8 cellular contexts compared by ENCODE assay signal in the genomic region with DNA sequence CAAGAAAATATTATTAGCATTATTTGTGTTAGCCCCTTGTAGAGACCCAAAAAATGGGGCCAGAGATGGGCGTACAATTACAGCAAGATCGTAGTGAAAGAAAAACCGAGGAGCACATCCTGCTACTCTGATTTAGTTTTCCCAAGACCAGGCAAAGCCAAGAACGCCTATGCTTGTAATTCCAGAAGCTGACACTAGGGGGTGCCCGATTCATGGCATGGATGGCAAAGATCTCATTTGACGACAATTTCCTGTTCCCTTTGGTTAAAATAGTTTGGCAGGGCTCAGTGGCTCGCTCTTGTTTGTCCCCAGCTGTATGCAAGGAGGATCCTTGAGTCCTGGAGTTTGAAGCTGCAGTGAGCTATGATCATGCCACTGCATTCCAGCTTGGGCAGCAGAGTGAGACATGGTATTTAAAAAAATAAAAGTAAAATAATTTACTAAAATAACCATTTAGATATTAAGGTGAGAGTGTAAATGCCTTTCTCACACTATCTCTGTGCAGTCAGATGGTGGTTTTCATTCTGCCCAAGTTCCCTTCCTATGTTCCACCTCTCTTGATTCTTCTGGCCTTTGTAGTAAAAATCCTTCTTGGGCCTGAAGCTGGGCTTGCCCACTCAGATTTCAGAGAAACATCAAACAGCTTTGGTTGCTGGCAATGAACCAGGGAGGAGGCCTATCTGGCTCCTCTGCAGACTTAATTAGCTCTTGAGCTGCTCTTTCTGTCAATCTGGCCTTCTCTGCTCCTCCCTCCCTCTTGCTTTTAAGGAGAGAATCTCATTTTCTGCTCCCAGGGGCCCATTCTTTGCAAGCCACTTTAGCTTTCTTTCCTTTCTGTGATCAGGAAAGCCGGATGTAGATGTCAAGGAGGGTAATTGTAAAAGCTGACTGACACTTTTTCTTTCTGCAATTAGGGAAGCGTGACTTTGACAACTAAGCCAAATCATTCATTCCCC. TPM values are rescaled to one million over a fixed set of nuclear protein-coding genes. Genes with fewer than 3 reads are reported as not detected.
DNase-seq lines count a peak whose midpoint lies in the region; ATAC-seq and TF ChIP-seq lines count a peak whose summit lies in the region.

No MANE protein-coding gene starts in this region.

- H3K9me3 ChIP-seq in heart left ventricle (peaks cover 0 to 19% (median 6%) of the 10 kb centered on the region in 12 donors), Panc1 (ENCODE audit: control insufficient read depth, insufficient read depth, low read depth, low read length) (no peaks in the 10 kb centered on the region), mammary epithelial cell (replicated peaks; ENCODE audit: insufficient read depth, low read length) (peaks cover 14% of the 10 kb centered on the region)

- no peak for TF ChIP-seq POLR2A in heart left ventricle (IDR thresholded peaks at IDR 0.05)

- BruUV-seq in Panc1 (replicated peaks; lab: Mats Ljungman, UMichigan) (no TSS peak), mammary epithelial cell (replicated peaks; lab: Mats Ljungman, UMichigan) (no TSS peak)

- H2AFZ ChIP-seq in mammary epithelial cell (ENCODE audit: low read depth, low read length) = no peak overlapping the region

- peaks cover 15% of the 10 kb centered on the region for H3K36me3 Mint-ChIP-seq in nephron progenitor cell (ENCODE audit: low read depth)

- H3K27me3 ChIP-seq in heart left ventricle (no peaks in the 10 kb centered on the region), Panc1 (ENCODE audit: control insufficient read depth, insufficient read depth, low read length) (no peaks in the 10 kb centered on the region), mammary epithelial cell (ENCODE audit: insufficient read depth, low read length) (peaks cover 2% of the 10 kb centered on the region)

- dilution Hi-C loops in mammary epithelial cell (cut with HindIII; ENCODE audit: low sequenced_read_pairs) = no loop called here

- H4K20me1 ChIP-seq in mammary epithelial cell (ENCODE audit: insufficient read depth, low read length) = no peaks in the 10 kb centered on the region

- H3K9me3 Mint-ChIP-seq in nephron progenitor cell = peaks cover 37% of the 10 kb centered on the region

- intact Hi-C loops in heart left ventricle (cut with DNase I) (no loop called here), left ventricle myocardium superior (cut with micrococcal nuclease) (no loop called here), Panc1 (cut with micrococcal nuclease; ENCODE audit: unreplicated experiment) (no loop called here), mammary epithelial cell (cut with micrococcal nuclease) (no loop called here)

- in situ Hi-C loops in Panc1 (cut with HindIII; ENCODE audit: low pct_unique_long_range_greater_than_20kb, low sequenced_read_pairs) (no loop called here), mammary epithelial cell (cut with MboI; ENCODE audit: low sequenced_read_pairs in 2 of 2) (no loop called here)

- H3K79me2 ChIP-seq in mammary epithelial cell (ENCODE audit: insufficient read depth, low read length) = no peaks in the 10 kb centered on the region

- H3K27ac ChIP-seq in heart left ventricle = no peak overlapping the region
- H3K27ac ChIP-seq in Panc1 (ENCODE audit: low read length) = no peak overlapping the region
- no peak overlapping the region for H3K27ac ChIP-seq in mammary epithelial cell (ENCODE audit: insufficient read depth, low read depth, low read length)

- ATAC-seq in heart left ventricle (no peak), left ventricle myocardium superior (no peak), Panc1 (no peak), HG03280 (IDR thresholded peaks at IDR 0.05; ENCODE audit: unreplicated experiment) (no peak), GM21528 (IDR thresholded peaks at IDR 0.05; ENCODE audit: low FRiP score, unreplicated experiment) (no peak)

- peaks cover 42% of the 10 kb centered on the region for H3K4me1 Mint-ChIP-seq in nephron progenitor cell

- H3K4me3 Mint-ChIP-seq in nephron progenitor cell = peak overlapping the region; percentile 35

- H3K4me3 ChIP-seq in heart left ventricle (no peak overlapping the region), Panc1 (ENCODE audit: low read depth in 2 of 2, low read length in 2 of 2) (no peak overlapping the region), mammary epithelial cell (replicated peaks in 1 of 3; ENCODE audit: insufficient read depth in 1 of 3, low read depth in 2 of 3, low read length in 3 of 3) (no peak overlapping the region)

- H3K27me3 Mint-ChIP-seq in nephron progenitor cell (ENCODE audit: low read depth, poor library complexity) = peaks cover 29% of the 10 kb centered on the region

- H3K36me3 ChIP-seq in heart left ventricle (no peaks in the 10 kb centered on the region), Panc1 (ENCODE audit: control insufficient read depth, insufficient read depth, low read length) (no peaks in the 10 kb centered on the region), mammary epithelial cell (ENCODE audit: insufficient read depth, low read length) (no peaks in the 10 kb centered on the region)

- CTCF ChIA-PET in Panc1 (lab: Charles Lee) (no interaction called here), mammary epithelial cell (lab: Charles Lee; ENCODE audit: low non-redundant PET) (no interaction called here)

- TF ChIP-seq CTCF in heart left ventricle (IDR thresholded peaks at IDR 0.05) (peak; percentile 14 to 62 (median 46)), Panc1 (IDR thresholded peaks at IDR 0.05) (peak; percentile 91), mammary epithelial cell (conservative IDR thresholded peaks at IDR 0.05 in 1 of 2, IDR thresholded peaks at IDR 0.05 in 1 of 2; ENCODE audit: extremely low read depth in 1 of 2, insufficient read depth in 1 of 2, low read depth in 1 of 2, low read length in 2 of 2) (peak; percentile 58 to 61), nephron progenitor cell (IDR thresholded peaks at IDR 0.05) (peak; percentile 86)

- H3K27ac Mint-ChIP-seq in nephron progenitor cell = peak overlapping the region; percentile 95

- H3K4me1 ChIP-seq in heart left ventricle (no peaks in the 10 kb centered on the region), Panc1 (ENCODE audit: control insufficient read depth, insufficient read depth, low read length) (no peaks in the 10 kb centered on the region), mammary epithelial cell (ENCODE audit: insufficient read depth, low read length) (no peaks in the 10 kb centered on the region)

- DNase-seq in heart left ventricle (no peak), left ventricle myocardium superior (no peak), Panc1 (ENCODE audit: low read depth, low spot score) (peak; percentile 35), mammary epithelial cell (no peak), nephron progenitor cell (peak; percentile 65)
- DNase-seq in effector CD4-positive, alpha-beta T cell = no peak

- no peak overlapping the region for H3K4me2 ChIP-seq in mammary epithelial cell (ENCODE audit: insufficient read depth, low read depth, low read length)

- 36 to 39% (median 37%) methylated on average over 9 of the region's 9 CpGs for WGBS in heart left ventricle, 4 donors
- WGBS in mammary epithelial cell (ENCODE audit: low coverage, missing lambda C conversion rate) = 57% methylated on average over 6 of the region's 9 CpGs

- no peak overlapping the region for H3K9ac ChIP-seq in mammary epithelial cell (ENCODE audit: insufficient read depth, low read length)

- POLR2A ChIA-PET in Panc1 (lab: Charles Lee) = no interaction called here

RNA-seq across cellular contexts. Expression of a gene that starts 31.2 kb away (rescaled TPM):
- total RNA-seq in heart left ventricle (not detected), left ventricle myocardium superior (not detected), Panc1 (2021; ENCODE audit: unreplicated experiment) (not detected), mammary epithelial cell (not detected)
- polyA plus RNA-seq in heart left ventricle (not detected), mammary epithelial cell (not detected)
- not detected for polyA plus RNA-seq in Panc1 (2012; ENCODE audit: insufficient read length)
- not detected for polyA minus RNA-seq in mammary epithelial cell

RNA-seq across cellular contexts. Expression of a gene that starts 42.9 kb away (rescaled TPM):
- total RNA-seq in heart left ventricle (10 to 100 TPM in 1 of 9 donors, 1 to 10 TPM in 8; 3.8 to 13.9 (median 6.3) TPM), left ventricle myocardium superior (6.3 TPM), Panc1 (2021; ENCODE audit: unreplicated experiment) (9.3 TPM), mammary epithelial cell (1 to 10 TPM; 2.0 to 2.1 TPM)
- polyA plus RNA-seq in heart left ventricle (1 to 10 TPM; 3.2 to 8.3 TPM), mammary epithelial cell (1.3 TPM)
- polyA plus RNA-seq in Panc1 (2012; ENCODE audit: insufficient read length) = 9.6 TPM
- not detected for polyA minus RNA-seq in mammary epithelial cell

Comparison
In these comparisons a context has a peak if more than half of its experiments do, and no peak if none do; other contexts are left out.
1. DNase-seq: peak in Panc1 (single experiment) and nephron progenitor cell (single experiment); none in heart left ventricle (0 of 5), left ventricle myocardium superior (single experiment), mammary epithelial cell (single experiment) and effector CD4-positive, alpha-beta T cell (single experiment).
2. Peak in every context shown above with its lines, with median percentiles within 50 percentile points of each other: CTCF ChIP-seq.